Comparison of ENCODE assay signal across 8 cellular contexts in the genomic region with DNA sequence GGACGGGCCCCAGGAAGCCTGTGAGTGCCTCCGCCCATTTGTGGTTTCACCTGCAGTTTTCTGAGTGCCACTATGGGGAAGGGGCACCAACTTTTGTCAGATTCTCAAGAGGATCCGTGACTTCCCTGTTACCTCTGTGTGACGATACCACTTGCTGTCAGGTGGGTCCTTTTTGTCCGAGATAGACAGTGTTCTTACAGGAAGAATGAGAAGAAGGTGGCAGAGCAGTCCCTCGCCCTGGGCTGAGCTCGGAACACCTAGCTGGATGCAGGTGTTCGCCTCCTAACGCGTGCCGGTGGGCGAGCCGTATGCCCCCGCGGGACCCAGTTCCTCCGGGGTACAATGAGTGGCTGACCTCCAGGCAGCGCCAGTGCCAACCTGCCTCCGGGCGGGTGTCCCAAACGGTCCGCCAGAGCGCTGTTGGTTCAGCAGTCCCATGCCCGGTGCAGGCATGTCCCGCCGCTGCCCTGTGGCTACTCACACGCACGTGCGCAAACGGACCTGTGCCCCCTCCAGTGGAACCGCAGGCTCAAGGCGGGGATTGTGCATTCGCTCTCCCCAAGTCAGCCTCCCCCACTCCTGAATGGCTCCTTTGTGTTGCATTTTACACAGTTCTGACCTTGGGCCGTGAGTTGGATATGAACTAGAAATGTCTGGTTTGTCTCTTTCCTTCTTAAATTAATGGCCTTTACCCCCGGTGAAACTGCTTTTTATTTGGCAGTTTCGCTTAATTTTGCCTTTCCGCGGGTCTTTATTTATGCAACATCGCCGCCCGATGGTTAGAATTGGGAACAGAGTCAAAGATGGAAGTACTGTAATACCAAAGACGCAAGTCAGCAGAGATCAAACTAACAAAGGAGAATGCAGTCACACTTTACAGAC. TPM values are rescaled to one million over a fixed set of nuclear protein-coding genes. Genes with fewer than 3 reads are reported as not detected.
DNase-seq lines count a peak whose midpoint lies in the region; ATAC-seq, FAIRE-seq and TF ChIP-seq lines count a peak whose summit lies in the region.

No MANE protein-coding gene starts in this region.

- H3K27me3 Mint-ChIP-seq in mesothelial cell of epicardium (ENCODE audit: low read depth) = peaks cover 36% of the 10 kb centered on the region

- H3K4me2 ChIP-seq in OCI-LY1 (ENCODE audit: low read length) (peak overlapping the region; percentile 78), endothelial cell of umbilical vein (ENCODE audit: insufficient read depth, low read length) (peak overlapping the region; percentile 26)

- DNase-seq in EL = peak; percentile 83
- no peak for DNase-seq in HTR-8/SVneo (ENCODE audit: insufficient read length, low spot score)
- DNase-seq in activated CD8-positive, alpha-beta memory T cell treated with anti-CD3 and anti-CD28 coated beads, Interleukin-2, amount 50 U/mL, for 48 hours = peak; percentile 79
- peak; percentile 80 for DNase-seq in endothelial cell of umbilical vein (ENCODE audit: low read depth, low spot score)
- DNase-seq in mesothelial cell of epicardium (ENCODE audit: low spot score in 2 of 2, unreplicated experiment in 2 of 2) = peak; percentile 40 to 68
- peak; percentile 39 for DNase-seq in stimulated activated CD8-positive, alpha-beta memory T cell treated with anti-CD3 and anti-CD28 coated beads, Interleukin-15, amount 100 ng/mL, for 24 hours (ENCODE audit: low read depth)

- H3K9me3 ChIP-seq in OCI-LY1 (ENCODE audit: low read length) (no peaks in the 10 kb centered on the region), endothelial cell of umbilical vein (replicated peaks; ENCODE audit: control insufficient read depth, insufficient read depth, low read length) (no peaks in the 10 kb centered on the region)

- no peaks in the 10 kb centered on the region for H3K9me2 ChIP-seq in OCI-LY1 (ENCODE audit: low read depth, low read length)

- peak overlapping the region; percentile 36; the same call in 1 of the 2 replicates for H3K9ac ChIP-seq in OCI-LY1 (ENCODE audit: low read length)
- H3K9ac ChIP-seq in endothelial cell of umbilical vein (replicated peaks; ENCODE audit: extremely low read depth, insufficient read depth, low read length) = no peak overlapping the region

- H3K9me3 Mint-ChIP-seq in mesothelial cell of epicardium = no peaks in the 10 kb centered on the region

- peak overlapping the region; percentile 61 for H3K4me3 ChIP-seq in OCI-LY1 (ENCODE audit: low read depth, low read length, poor library complexity, severe bottlenecking)
- H3K4me3 ChIP-seq in endothelial cell of umbilical vein (replicated peaks in 1 of 3; ENCODE audit: insufficient read depth in 1 of 3, low read depth in 1 of 3, low read length in 3 of 3) = peak overlapping the region in 2 of 3 experiments; percentile 9 to 29

- ATAC-seq in GM21447 (IDR thresholded peaks at IDR 0.05; ENCODE audit: unreplicated experiment) = no peak

- no peaks in the 10 kb centered on the region for H4K20me1 ChIP-seq in OCI-LY1 (ENCODE audit: insufficient read depth, low read length)
- H4K20me1 ChIP-seq in endothelial cell of umbilical vein (replicated peaks; ENCODE audit: control insufficient read depth, extremely low read depth, insufficient read depth, low read length) = no peaks in the 10 kb centered on the region

- CTCF ChIA-PET in endothelial cell of umbilical vein (lab: Charles Lee) = interaction anchor here (1.0 to 5.1 kb wide), 5 partner anchors 13 to 550 kb away, joined by 3 to 97 read pairs (median 5); no protein-coding TSS in a partner anchor

- H3K27ac Mint-ChIP-seq in mesothelial cell of epicardium = peak overlapping the region; percentile 85

- no peaks in the 10 kb centered on the region for H3K36me3 ChIP-seq in OCI-LY1 (ENCODE audit: insufficient read depth, low read length)
- no peaks in the 10 kb centered on the region for H3K36me3 ChIP-seq in endothelial cell of umbilical vein (ENCODE audit: control insufficient read depth in 2 of 2, extremely low read depth in 1 of 2, insufficient read depth in 2 of 2, low read length in 2 of 2)

- BruUV-seq in endothelial cell of umbilical vein (replicated peaks; lab: Mats Ljungman, UMichigan) = no TSS peak

- peak overlapping the region; percentile 74 for H3K4me3 Mint-ChIP-seq in mesothelial cell of epicardium

- dilution Hi-C loops in endothelial cell of umbilical vein (cut with MboI; ENCODE audit: extremely low pct_ligation_motif_present, low sequenced_read_pairs) = no loop called here

- no peaks in the 10 kb centered on the region for H3K36me3 Mint-ChIP-seq in mesothelial cell of epicardium

- FAIRE-seq in HTR-8/SVneo (lab: Jason Lieb, UNC) = peak; percentile 72
- FAIRE-seq in endothelial cell of umbilical vein (lab: Jason Lieb, UNC) = peak; percentile 89

- peaks cover 19% of the 10 kb centered on the region for H3K4me1 Mint-ChIP-seq in mesothelial cell of epicardium

- H3K27ac ChIP-seq in OCI-LY1 (ENCODE audit: low read depth, low read length, poor library complexity, severe bottlenecking) (no peak overlapping the region), endothelial cell of umbilical vein (ENCODE audit: insufficient read depth, low read depth, low read length) (no peak overlapping the region)

- intact Hi-C loops in endothelial cell of umbilical vein (cut with micrococcal nuclease) = loop anchor here (1.0 to 5.0 kb wide), 7 partner anchors 80 to 551 kb away; a partner anchor contains a TSS

- no peak for TF ChIP-seq POLR2A in endothelial cell of umbilical vein (IDR thresholded peaks at IDR 0.05; ENCODE audit: low read depth, low read length)

- POLR2A ChIA-PET in endothelial cell of umbilical vein (lab: Charles Lee) = interaction anchor here (0.6 kb wide), 1 partner anchor 550 kb away, joined by 3 read pairs; no protein-coding TSS in a partner anchor

- H3F3A ChIP-seq in OCI-LY1 (ENCODE audit: insufficient read depth, low read length) = no peaks in the 10 kb centered on the region

- H3K9me1 ChIP-seq in endothelial cell of umbilical vein (replicated peaks; ENCODE audit: control insufficient read depth, extremely low read depth, insufficient read depth, low read length) = no peaks in the 10 kb centered on the region

- TF ChIP-seq CTCF in OCI-LY1 (IDR thresholded peaks at IDR 0.05; ENCODE audit: low read length) (peak; percentile 99), endothelial cell of umbilical vein (IDR thresholded peaks at IDR 0.05; ENCODE audit: extremely low read depth in 1 of 2, insufficient read depth in 1 of 2, low read depth in 1 of 2, low read length in 2 of 2) (peak; percentile 49 to 85), mesothelial cell of epicardium (IDR thresholded peaks at IDR 0.05; ENCODE audit: unreplicated experiment) (peak; percentile 79)

- no peaks in the 10 kb centered on the region for H3K79me2 ChIP-seq in OCI-LY1 (ENCODE audit: insufficient read depth, low read length)
- H3K79me2 ChIP-seq in endothelial cell of umbilical vein (ENCODE audit: control insufficient read depth, insufficient read depth, low read length) = no peaks in the 10 kb centered on the region

- H3K4me1 ChIP-seq in OCI-LY1 (ENCODE audit: insufficient read depth, low read length, severe bottlenecking) (peaks cover 16% of the 10 kb centered on the region), endothelial cell of umbilical vein (ENCODE audit: control insufficient read depth, extremely low read depth, insufficient read depth, low read length) (peaks cover 14% of the 10 kb centered on the region)

- H2AFZ ChIP-seq in OCI-LY1 (ENCODE audit: low read length) = 0 out of 2 replicates have a peak overlapping the region, but pooled peaks have one; percentile 58
- H2AFZ ChIP-seq in endothelial cell of umbilical vein (ENCODE audit: low read depth, low read length) = peak overlapping the region; percentile 84

- H3K27me3 ChIP-seq in OCI-LY1 (ENCODE audit: insufficient read depth, low read length) (0 out of 2 replicates have a peak, but pooled peaks cover 2% of the 10 kb centered on the region), endothelial cell of umbilical vein (ENCODE audit: control insufficient read depth in 2 of 2, insufficient read depth in 2 of 2, low read length in 2 of 2) (peaks cover 27 to 41% of the 10 kb centered on the region in 2 experiments)

TF ChIP-seq in endothelial cell of umbilical vein, 7 proteins besides CTCF, POLR2A, EP300 and RAD21:
- TF ChIP-seq EZH2 (IDR thresholded peaks at IDR 0.05; ENCODE audit: borderline replicate concordance, low read depth, low read length, severe bottlenecking) = no peak
- TF ChIP-seq, protein P1, sequence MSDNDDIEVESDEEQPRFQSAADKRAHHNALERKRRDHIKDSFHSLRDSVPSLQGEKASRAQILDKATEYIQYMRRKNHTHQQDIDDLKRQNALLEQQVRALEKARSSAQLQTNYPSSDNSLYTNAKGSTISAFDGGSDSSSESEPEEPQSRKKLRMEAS (IDR thresholded peaks at IDR 0.05; ENCODE audit: insufficient read depth, insufficient read length) = peak; percentile 63

RNA-seq across cellular contexts. Expression of a gene that starts 1.1 kb away (rescaled TPM):
- total RNA-seq in endothelial cell of umbilical vein (0.11 and 0.25 TPM in 2 replicates), mesothelial cell of epicardium (2.6 to 3.1 TPM (median 2.7 TPM) in 3 replicates)
- polyA plus RNA-seq in endothelial cell of umbilical vein = 0.14 and 0.18 TPM in 2 replicates
- polyA plus RNA-seq in endothelial cell of umbilical vein (2011; cell fraction: cytosol; rRNA removed) = 0.16 and 0.19 TPM in 2 replicates
- 0.40 and 0.41 TPM in 2 replicates for polyA plus RNA-seq in endothelial cell of umbilical vein (2011; cell fraction: nucleus; rRNA removed)
- polyA plus RNA-seq in endothelial cell of umbilical vein (2012) = 0.27 and 0.52 TPM in 2 replicates
- polyA minus RNA-seq in endothelial cell of umbilical vein = 0.17 and 0.45 TPM in 2 replicates
- 3.1 TPM for polyA minus RNA-seq in endothelial cell of umbilical vein (2011; cell fraction: cytosol; rRNA and poly(A)+ RNA removed)
- polyA minus RNA-seq in endothelial cell of umbilical vein (2011; cell fraction: nucleus; rRNA and poly(A)+ RNA removed) = 0.34 and 0.38 TPM in 2 replicates
